In genomic region chrX:24610540-24610939, GRCh38 we compare ENCODE assay signal across 31 cellular contexts. TPM values are rescaled to one million over a fixed set of nuclear protein-coding genes. Genes with fewer than 3 reads are reported as not detected.
"Had no signal": no experiment of that assay in that cellular context is flagged by ENCODE, and none has a peak within 500 bp of the region (broad histone marks: within the 10 kb centered on the region; RNA-seq: fewer than 3 reads in every experiment).

No MANE protein-coding gene starts in this region.

- H3K9me3 ChIP-seq: ascending aorta, esophagus muscularis mucosa, gastrocnemius medialis, heart left ventricle had no signal

- H3K36me3 ChIP-seq: ascending aorta, esophagus muscularis mucosa, gastrocnemius medialis, heart left ventricle, WERI-Rb-1 had no signal

- DNase-seq: activated B cell treated with CpG ODN at 0.5 μM for 24 hours; activated CD4-positive, alpha-beta memory T cell treated with anti-CD3 and anti-CD28 coated beads for 36 hours; activated CD4-positive, alpha-beta T cell treated with anti-CD3 and anti-CD28 coated beads for 48 hours; activated CD8-positive, alpha-beta memory T cell treated with anti-CD3 and anti-CD28 coated beads, Interleukin-2, amount 10 ng/mL, durations not matched to agents 7 days and 5 days; activated CD8-positive, alpha-beta memory T cell treated with anti-CD3 and anti-CD28 coated beads, Interleukin-2, amount 50 U/mL, for 4 hours; activated CD8-positive, alpha-beta T cell treated with anti-CD3 and anti-CD28 coated beads, Interleukin-2, amount 10 ng/mL, durations not matched to agents 7 days and 5 days; activated gamma-delta T cell; activated naive CD4-positive, alpha-beta T cell; activated naive CD4-positive, alpha-beta T cell treated with anti-CD3 and anti-CD28 coated beads, Interleukin-2, amount 10 ng/mL, durations not matched to agents 7 days and 5 days; activated naive CD8-positive, alpha-beta T cell treated with anti-CD3 and anti-CD28 coated beads, Interleukin-2, amount 10 ng/mL, durations not matched to agents 7 days and 5 days; activated T-cell treated with anti-CD3 and anti-CD28 coated beads for 4 hours; activated T-cell treated with anti-CD3 and anti-CD28 coated beads, Interleukin-2, amount 50 U/mL, for 24 hours; activated T-cell treated with anti-CD3 and anti-CD28 coated beads, Interleukin-2, amount 50 U/mL, for 72 hours; caudate nucleus; cortex of kidney; dermis blood vessel endothelial cell; effector CD4-positive, alpha-beta T cell; effector memory CD8-positive, alpha-beta T cell; erythroblast; foreskin keratinocyte; gastrocnemius medialis; glutamatergic neuron; heart left ventricle; T-helper 1 cell; T-helper 17 cell; T1000; WERI-Rb-1 had no signal

- H3K27me3 ChIP-seq: ascending aorta, esophagus muscularis mucosa, foreskin keratinocyte, gastrocnemius medialis had no signal

- H3K4me3 ChIP-seq: ascending aorta, esophagus muscularis mucosa, gastrocnemius medialis, heart left ventricle had no signal

- H3K27ac ChIP-seq: ascending aorta, esophagus muscularis mucosa, foreskin keratinocyte, gastrocnemius medialis, heart left ventricle, WERI-Rb-1 had no signal

- ATAC-seq: activated CD4-positive, CD25-positive, alpha-beta regulatory T cell treated with anti-CD3 and anti-CD28 coated beads, Interleukin-2, amount 50 U/mL, for 24 hours; activated CD8-positive, alpha-beta memory T cell treated with anti-CD3 and anti-CD28 coated beads, Interleukin-2, amount 10 ng/mL, durations not matched to agents 7 days and 5 days; activated CD8-positive, alpha-beta T cell treated with anti-CD3 and anti-CD28 coated beads, Interleukin-2, amount 10 ng/mL, durations not matched to agents 7 days and 5 days; activated naive CD4-positive, alpha-beta T cell treated with anti-CD3 and anti-CD28 coated beads, Interleukin-2, amount 50 U/mL, for 72 hours; activated T-cell treated with anti-CD3 and anti-CD28 coated beads, Interleukin-2, amount 50 U/mL, for 72 hours; effector memory CD8-positive, alpha-beta T cell; foreskin keratinocyte; gastrocnemius medialis; heart left ventricle; T-helper 17 cell had no signal

- H3K4me1 ChIP-seq: ascending aorta, esophagus muscularis mucosa, foreskin keratinocyte, gastrocnemius medialis, heart left ventricle had no signal

RNA-seq across cellular contexts. Expression of gene PCYT1B, which starts 36.6 kb away (rescaled TPM):
- total RNA-seq: activated B cell treated with CpG ODN at 0.5 μM for 24 hours; activated CD8-positive, alpha-beta T cell treated with anti-CD3 and anti-CD28 coated beads, Interleukin-2, amount 10 ng/mL, durations not matched to agents 7 days and 5 days had no signal
